Comparison of ENCODE assay signal across 8 cellular contexts in the genomic region with DNA sequence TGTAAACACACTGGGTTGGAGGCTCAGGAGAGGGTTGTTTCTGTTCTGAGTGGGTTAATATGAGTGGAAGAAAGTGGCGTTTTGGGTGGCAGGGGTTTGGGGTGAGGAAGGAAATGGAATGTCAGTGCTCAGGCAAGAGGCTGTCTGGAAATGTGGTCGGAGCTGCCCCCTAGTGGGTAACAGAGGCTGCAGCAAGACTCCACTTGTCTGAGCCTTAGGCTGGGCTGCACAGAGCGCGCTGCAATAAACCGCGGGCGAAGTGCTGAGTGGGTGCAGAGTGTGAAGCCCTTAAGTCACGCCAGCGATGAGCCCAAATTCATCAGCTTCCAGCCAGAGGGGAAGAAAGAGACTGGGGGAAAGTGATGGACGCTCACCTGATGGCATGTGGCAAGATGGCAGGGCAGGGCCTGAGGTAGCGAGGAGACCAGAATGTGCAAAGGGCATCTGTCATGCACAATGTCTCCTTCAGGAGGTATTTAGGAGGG. TPM values are rescaled to one million over a fixed set of nuclear protein-coding genes. Genes with fewer than 3 reads are reported as not detected.
DNase-seq lines count a peak whose midpoint lies in the region; ATAC-seq lines count a peak whose summit lies in the region.

No MANE protein-coding gene starts in this region.

- no peaks in the 10 kb centered on the region for H3K9me3 Mint-ChIP-seq in naive B cell

- H3K27ac Mint-ChIP-seq in naive B cell, result peak overlapping the region in 1 of 6 donors; percentile 15

- H3K27me3 Mint-ChIP-seq in naive B cell, result peaks cover 10 to 68% (median 18%) of the 10 kb centered on the region in 3 donors

- peak overlapping the region in 5 of 8 donors; percentile 5 to 61 (median 32) for H3K4me3 Mint-ChIP-seq in naive B cell

- H3K36me3 Mint-ChIP-seq in naive B cell, result peaks cover 0 to 7% of the 10 kb centered on the region in 2 donors

- peak; percentile 94 for DNase-seq in Ammon's horn (ENCODE audit: low spot score)
- peak; percentile 65 for DNase-seq in HT-29 (ENCODE audit: low spot score)
- DNase-seq in NOMO-1 treated with dmso at 0.1 percent for 144 hours (lab: John Stamatoyannopoulos, UW; ENCODE audit: unreplicated experiment), result peak; percentile 49
- peak; percentile 31 for DNase-seq in activated CD8-positive, alpha-beta memory T cell treated with anti-CD3 and anti-CD28 coated beads, Interleukin-2, amount 50 U/mL, for 24 hours (ENCODE audit: extremely low read depth)
- peak; percentile 67 for DNase-seq in epidermal melanocyte (ENCODE audit: insufficient read length, low spot score)
- DNase-seq in naive B cell, result peak; percentile 62
- DNase-seq in stimulated activated CD8-positive, alpha-beta memory T cell treated with anti-CD3 and anti-CD28 coated beads, Interleukin-7, amount 100 ng/mL, for 1 hour (ENCODE audit: low read depth in 2 of 2), result peak; percentile 27 to 32

- peak; percentile 72 for ATAC-seq in GM19023 (IDR thresholded peaks at IDR 0.05; ENCODE audit: unreplicated experiment)
- ATAC-seq in naive B cell (ENCODE audit: low read depth in 2 of 2), result peak; percentile 94 to 98

- H3K4me1 Mint-ChIP-seq in naive B cell, result peaks cover 6 to 8% (median 6%) of the 10 kb centered on the region in 3 donors

RNA-seq across cellular contexts. Expression of gene VSX2, which starts 12.3 kb away (rescaled TPM):
- not detected in 2 replicates for total RNA-seq in HT-29 (2014; rRNA removed; shearing (Covaris generic))
- not detected for polyA plus RNA-seq in naive B cell (ENCODE audit: low read depth in 6 of 6)

RNA-seq across cellular contexts. Expression of gene ABCD4, which starts 51.1 kb away (rescaled TPM):
- total RNA-seq in HT-29 (2014; rRNA removed; shearing (Covaris generic)), result 31.4 and 32.3 TPM in 2 replicates
- 10 to 100 TPM; 23.2 to 32.8 (median 27.5) TPM for polyA plus RNA-seq in naive B cell (ENCODE audit: low read depth in 6 of 6)

Comparison
In these comparisons a context has a peak if more than half of its experiments do, and no peak if none do; other contexts are left out.
1. Peak in every context shown above with its lines: DNase-seq and ATAC-seq.
2. DNase-seq: peak in every context shown above with its lines; median percentile 94 in Ammon's horn; 67 in epidermal melanocyte; 65 in HT-29; 62 in naive B cell; 49 in NOMO-1 treated with dmso at 0.1 percent for 144 hours; 31 in activated CD8-positive, alpha-beta memory T cell treated with anti-CD3 and anti-CD28 coated beads, Interleukin-2, amount 50 U/mL, for 24 hours; 30 in stimulated activated CD8-positive, alpha-beta memory T cell treated with anti-CD3 and anti-CD28 coated beads, Interleukin-7, amount 100 ng/mL, for 1 hour.